In genomic region chr19:10084803-10085202, GRCh38 we compare ENCODE assay signal across 1 cellular context.
TF ChIP-seq lines count a peak whose summit lies in the region.

No MANE protein-coding gene starts in this region.

TF ChIP-seq in GM23338, 12 proteins besides CTCF, POLR2A, EP300 and RAD21:
- TF ChIP-seq CREB1 (CRISPR knock-in tag; IDR thresholded peaks at IDR 0.05; ENCODE audit: low read depth) (no peak), ZNF114 (CRISPR knock-in tag; IDR thresholded peaks at IDR 0.05) (no peak), ZNF462 (CRISPR knock-in tag; IDR thresholded peaks at IDR 0.05) (no peak), ETS1 (IDR thresholded peaks at IDR 0.05) (no peak), ZNF331 (CRISPR knock-in tag; IDR thresholded peaks at IDR 0.05; ENCODE audit: low read depth) (no peak), NANOG (IDR thresholded peaks at IDR 0.05; ENCODE audit: borderline replicate concordance) (no peak), JUNB (IDR thresholded peaks at IDR 0.05; ENCODE audit: unreplicated experiment) (no peak), REST (IDR thresholded peaks at IDR 0.05; ENCODE audit: unreplicated experiment) (no peak), POLR2AphosphoS5 (IDR thresholded peaks at IDR 0.05; ENCODE audit: low read depth) (no peak), EZH2phosphoT487 (IDR thresholded peaks at IDR 0.05; ENCODE audit: unreplicated experiment) (no peak), STAT1 (IDR thresholded peaks at IDR 0.05; ENCODE audit: unreplicated experiment) (no peak), EZH2 (IDR thresholded peaks at IDR 0.05; ENCODE audit: low read depth, unreplicated experiment) (no peak)
